In the genomic region with DNA sequence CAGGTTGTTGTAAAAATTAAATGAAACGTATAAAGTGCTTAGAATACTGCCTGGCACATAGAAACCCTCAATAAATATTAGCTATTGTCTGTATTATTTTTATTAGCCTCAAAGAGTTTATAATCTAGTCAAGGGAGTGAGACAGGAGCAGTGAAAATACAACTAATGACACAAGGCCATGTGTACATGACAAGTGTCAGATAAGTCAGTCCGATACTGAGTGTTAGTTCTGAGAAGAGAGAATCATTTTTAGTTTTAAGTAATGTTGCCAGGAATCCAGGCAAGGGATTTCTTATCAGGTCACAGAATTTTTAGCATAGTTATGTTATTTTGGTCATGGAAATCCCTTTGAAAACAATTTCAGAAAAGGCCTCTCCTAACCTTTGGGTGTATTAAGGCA, we compare ENCODE assay signal across 15 cellular contexts. TPM values are rescaled to one million over a fixed set of nuclear protein-coding genes. Genes with fewer than 3 reads are reported as not detected.
A peak's percentile ranks its signal among the peaks of the same experiment; 100 is the strongest.
DNase-seq lines count a peak whose midpoint lies in the region; ATAC-seq and TF ChIP-seq lines count a peak whose summit lies in the region.
"Had no signal": no experiment of that assay in that cellular context is flagged by ENCODE, and none has a peak within 500 bp of the region (broad histone marks: within the 10 kb centered on the region; RNA-seq: fewer than 3 reads in every experiment).

No MANE protein-coding gene starts in this region.

- ATAC-seq in Right ventricle myocardium inferior (peak; percentile 58), left ventricle myocardium superior (peak; percentile 71), upper lobe of right lung (peak; percentile 23)
- ATAC-seq: A549 had no signal

- H2AFZ ChIP-seq in parathyroid adenoma = no peak overlapping the region

- no peak for TF ChIP-seq POLR2A in prostate gland (IDR thresholded peaks at IDR 0.05)

- TF ChIP-seq CTCF in parathyroid adenoma (IDR thresholded peaks at IDR 0.05) (no peak), upper lobe of right lung (IDR thresholded peaks at IDR 0.05) (no peak), prostate gland (IDR thresholded peaks at IDR 0.05) (no peak)

- H3K9me3 ChIP-seq in parathyroid adenoma (ENCODE audit: control insufficient read depth, low read length) = no peaks in the 10 kb centered on the region
- H3K9me3 ChIP-seq in upper lobe of right lung = no peaks in the 10 kb centered on the region
- no peaks in the 10 kb centered on the region for H3K9me3 ChIP-seq in prostate gland
- H3K9me3 ChIP-seq: A549, Caco-2 had no signal

- whole genome bisulfite sequencing in prostate gland = 18% methylated on average over 2 of the region's 2 CpGs

- H3K27ac ChIP-seq in parathyroid adenoma (peak overlapping the region; percentile 44), upper lobe of right lung (no peak overlapping the region), prostate gland (no peak overlapping the region)
- H3K27ac ChIP-seq: 22Rv1, A549, C4-2B had no signal

- H3K4me1 ChIP-seq in parathyroid adenoma = peaks cover 11% of the 10 kb centered on the region
- H3K4me1 ChIP-seq in upper lobe of right lung = peaks cover 3% of the 10 kb centered on the region
- H3K4me1 ChIP-seq in prostate gland (replicated peaks) = peaks cover 4% of the 10 kb centered on the region
- H3K4me1 ChIP-seq: A549, Caco-2 had no signal

- intact Hi-C loops in Right ventricle myocardium inferior (cut with DNase I) = no loop called here
- intact Hi-C loops in cardiac septum (cut with DNase I) = loop anchor here (10.0 kb wide), 1 partner anchor 391 kb away; no protein-coding TSS in a partner anchor
- intact Hi-C loops in left ventricle myocardium superior (cut with micrococcal nuclease) = no loop called here
- intact Hi-C loops in upper lobe of right lung (cut with DNase I) = no loop called here
- intact Hi-C loops in posterior cingulate gyrus (cut with DNase I) = no loop called here
- intact Hi-C loops in prostate gland (cut with DNase I) = no loop called here

- H3K4me2 ChIP-seq in parathyroid adenoma (ENCODE audit: low read length) = peak overlapping the region; percentile 6
- H3K4me2 ChIP-seq: A549 had no signal

- H3K79me2 ChIP-seq in parathyroid adenoma = peaks cover 10% of the 10 kb centered on the region

- DNase-seq in Right ventricle myocardium inferior (ENCODE audit: missing footprints) = no peak
- no peak for DNase-seq in cardiac septum (ENCODE audit: low spot score)
- no peak for DNase-seq in left ventricle myocardium superior
- DNase-seq in upper lobe of right lung = no peak
- no peak for DNase-seq in posterior cingulate gyrus
- DNase-seq in prostate gland (ENCODE audit: low spot score) = no peak
- no peak for DNase-seq in NCI-H2107 treated with DMSO at 0.1 percent for 48 hours (lab: John Stamatoyannopoulos, UW; ENCODE audit: unreplicated experiment)
- DNase-seq: AML-193; Caco-2; CD4-positive, alpha-beta T cell; H9 had no signal

- H3K36me3 ChIP-seq in parathyroid adenoma (ENCODE audit: control insufficient read depth, insufficient read depth, low read length) = no peaks in the 10 kb centered on the region
- H3K36me3 ChIP-seq in upper lobe of right lung = no peaks in the 10 kb centered on the region
- no peaks in the 10 kb centered on the region for H3K36me3 ChIP-seq in prostate gland

- H3K27me3 ChIP-seq in parathyroid adenoma (ENCODE audit: control insufficient read depth, insufficient read depth, low read length) = no peaks in the 10 kb centered on the region
- H3K27me3 ChIP-seq in upper lobe of right lung = no peaks in the 10 kb centered on the region
- no peaks in the 10 kb centered on the region for H3K27me3 ChIP-seq in prostate gland (replicated peaks; ENCODE audit: insufficient read depth)

- no peak overlapping the region for H3K9ac ChIP-seq in parathyroid adenoma

- H3K4me3 ChIP-seq in parathyroid adenoma (ENCODE audit: low read depth, low read length) (peak overlapping the region; percentile 12), upper lobe of right lung (no peak overlapping the region), prostate gland (no peak overlapping the region)
- H3K4me3 ChIP-seq: A549 had no signal

RNA-seq across cellular contexts. Expression of gene PPARGC1A, which starts 35.9 kb away (rescaled TPM):
- total RNA-seq in Right ventricle myocardium inferior = 77.5 TPM
- 99.6 TPM for total RNA-seq in cardiac septum
- 97.2 TPM for total RNA-seq in left ventricle myocardium superior
- total RNA-seq in upper lobe of right lung = 14.2 TPM
- total RNA-seq in prostate gland = 10 to 100 TPM in 1 of 2 donors, 1 to 10 TPM in 1; 9.2 to 14.7 TPM
- total RNA-seq: Caco-2; CD4-positive, alpha-beta T cell had no signal
